In genomic region chr3:43106293-43106628, GRCh38 we compare ENCODE assay signal across 8 cellular contexts. TPM values are rescaled to one million over a fixed set of nuclear protein-coding genes. Genes with fewer than 3 reads are reported as not detected.
DNase-seq lines count a peak whose midpoint lies in the region; ATAC-seq and TF ChIP-seq lines count a peak whose summit lies in the region.

No MANE protein-coding gene starts in this region.

- peaks cover 16 to 23% (median 18%) of the 10 kb centered on the region in 3 donors for H3K4me1 Mint-ChIP-seq in CD8-positive, alpha-beta memory T cell

- peak overlapping the region; percentile 86 for H2AFZ ChIP-seq in osteoblast (ENCODE audit: low read length)

- 18% methylated on average over 6 of the region's 6 CpGs for WGBS in esophagus muscularis mucosa

- peak overlapping the region; percentile 93 for H3K4me2 ChIP-seq in osteoblast (ENCODE audit: insufficient read depth, low read length)

- TF ChIP-seq POLR2A in NB4 (IDR thresholded peaks at IDR 0.05; ENCODE audit: extremely low read depth, insufficient read length) (no peak), esophagus muscularis mucosa (IDR thresholded peaks at IDR 0.05; ENCODE audit: low read depth) (no peak)

- peaks cover 7% of the 10 kb centered on the region for H4K20me1 ChIP-seq in osteoblast (ENCODE audit: insufficient read depth, low read length)

- no peaks in the 10 kb centered on the region for H3K9me3 Mint-ChIP-seq in CD8-positive, alpha-beta memory T cell

- H3K79me2 ChIP-seq in osteoblast (ENCODE audit: insufficient read depth, low read length) = peaks cover 4% of the 10 kb centered on the region

- POLR2A ChIA-PET in CD8-positive, alpha-beta memory T cell (lab: Charles Lee) = no interaction called here

- H3K27ac Mint-ChIP-seq in CD8-positive, alpha-beta memory T cell = peak overlapping the region in 7 of 8 donors; percentile 17 to 68 (median 32)

- peaks cover 0 to 4% (median 0%) of the 10 kb centered on the region in 3 donors for H3K36me3 Mint-ChIP-seq in CD8-positive, alpha-beta memory T cell

- DNase-seq in CD8-positive, alpha-beta memory T cell = no peak
- no peak for DNase-seq in NB4 (ENCODE audit: low read depth)
- DNase-seq in esophagus muscularis mucosa (ENCODE audit: extremely low spot score) = no peak
- DNase-seq in osteoblast (ENCODE audit: insufficient read length, low spot score, missing footprints) = peak; percentile 82
- DNase-seq in putamen (ENCODE audit: low spot score) = no peak
- no peak for DNase-seq in NCI-H146 treated with DMSO at 0.1 percent for 48 hours (lab: John Stamatoyannopoulos, UW; ENCODE audit: unreplicated experiment)
- no peak for DNase-seq in kidney tubule cell (ENCODE audit: low spot score)

- no peak for TF ChIP-seq CTCF in NB4 (IDR thresholded peaks at IDR 0.05; ENCODE audit: low read depth, low read length)
- no peak for TF ChIP-seq CTCF in esophagus muscularis mucosa (IDR thresholded peaks at IDR 0.05)
- TF ChIP-seq CTCF in osteoblast (IDR thresholded peaks at IDR 0.05; ENCODE audit: extremely low read depth, low read depth, low read length) = no peak

- intact Hi-C loops in esophagus muscularis mucosa (cut with DNase I) = no loop called here

- no peak for TF ChIP-seq EP300 in esophagus muscularis mucosa (IDR thresholded peaks at IDR 0.05)

- no peaks in the 10 kb centered on the region for H3K36me3 ChIP-seq in CD8-positive, alpha-beta memory T cell (ENCODE audit: insufficient read depth, low read length)
- no peaks in the 10 kb centered on the region for H3K36me3 ChIP-seq in esophagus muscularis mucosa
- H3K36me3 ChIP-seq in osteoblast (ENCODE audit: insufficient read depth, low read length) = no peaks in the 10 kb centered on the region

- no peaks in the 10 kb centered on the region for H3K9me3 ChIP-seq in CD8-positive, alpha-beta memory T cell (ENCODE audit: low read length)
- H3K9me3 ChIP-seq in esophagus muscularis mucosa (no peaks in the 10 kb centered on the region), osteoblast (ENCODE audit: low read depth, low read length) (no peaks in the 10 kb centered on the region)

- no peaks in the 10 kb centered on the region for H3K27me3 ChIP-seq in CD8-positive, alpha-beta memory T cell (ENCODE audit: insufficient read depth, low read length, poor library complexity, severe bottlenecking)
- no peaks in the 10 kb centered on the region for H3K27me3 ChIP-seq in esophagus muscularis mucosa
- no peaks in the 10 kb centered on the region for H3K27me3 ChIP-seq in osteoblast (ENCODE audit: insufficient read depth, low read length)

- ATAC-seq in HG03095 (IDR thresholded peaks at IDR 0.05; ENCODE audit: unreplicated experiment) = no peak

- H3K4me3 ChIP-seq in CD8-positive, alpha-beta memory T cell (ENCODE audit: low read length) = peak overlapping the region; percentile 43
- H3K4me3 ChIP-seq in NB4 (ENCODE audit: low read depth, low read length) = peak overlapping the region; percentile 44
- H3K4me3 ChIP-seq in esophagus muscularis mucosa = peak overlapping the region; percentile 79 to 91 (median 87)
- H3K4me3 ChIP-seq in osteoblast (ENCODE audit: insufficient read depth, low read length) = peak overlapping the region; percentile 81

- H3K4me1 ChIP-seq in CD8-positive, alpha-beta memory T cell (ENCODE audit: insufficient read depth, low read length) = peaks cover 17% of the 10 kb centered on the region
- H3K4me1 ChIP-seq in esophagus muscularis mucosa (peaks cover 7 to 40% (median 34%) of the 10 kb centered on the region in 4 donors), osteoblast (ENCODE audit: insufficient read depth, low read length) (peaks cover 4% of the 10 kb centered on the region)

- H3K27ac ChIP-seq in CD8-positive, alpha-beta memory T cell (ENCODE audit: low read depth, low read length) = no peak overlapping the region
- H3K27ac ChIP-seq in esophagus muscularis mucosa (replicated peaks in 1 of 4) (peak overlapping the region in 3 of 4 donors; percentile 70 to 78 (median 78)), osteoblast (ENCODE audit: low read depth, low read length) (no peak overlapping the region)

- H3K4me3 Mint-ChIP-seq in CD8-positive, alpha-beta memory T cell = peak overlapping the region; percentile 77 to 91 (median 86)

- H3K27me3 Mint-ChIP-seq in CD8-positive, alpha-beta memory T cell = peaks cover 0 to 1% of the 10 kb centered on the region in 2 donors

- CTCF ChIA-PET in CD8-positive, alpha-beta memory T cell (lab: Charles Lee) = no interaction called here

RNA-seq across cellular contexts. Expression of gene POMGNT2, which starts 0.4 kb away (rescaled TPM):
- 10 to 100 TPM in 1 of 2 experiments, 1 to 10 TPM in 1; 9.7 to 11.0 TPM for total RNA-seq in CD8-positive, alpha-beta memory T cell
- 10.0 TPM for polyA plus RNA-seq in CD8-positive, alpha-beta memory T cell
- total RNA-seq in esophagus muscularis mucosa (10 to 100 TPM; 22.4 to 39.6 (median 31.1) TPM), osteoblast (10.1 and 10.3 TPM in 2 replicates)

Comparison
In these comparisons a context has a peak if more than half of its experiments do, and no peak if none do; other contexts are left out.
1. H3K27ac ChIP-seq: peak in esophagus muscularis mucosa (3 of 4); none in CD8-positive, alpha-beta memory T cell (single experiment) and osteoblast (single experiment).
2. Peak in every context shown above with its lines, with median percentiles within 50 percentile points of each other: H3K4me3 ChIP-seq.